Comparison of ENCODE assay signal across 8 cellular contexts in the genomic region with DNA sequence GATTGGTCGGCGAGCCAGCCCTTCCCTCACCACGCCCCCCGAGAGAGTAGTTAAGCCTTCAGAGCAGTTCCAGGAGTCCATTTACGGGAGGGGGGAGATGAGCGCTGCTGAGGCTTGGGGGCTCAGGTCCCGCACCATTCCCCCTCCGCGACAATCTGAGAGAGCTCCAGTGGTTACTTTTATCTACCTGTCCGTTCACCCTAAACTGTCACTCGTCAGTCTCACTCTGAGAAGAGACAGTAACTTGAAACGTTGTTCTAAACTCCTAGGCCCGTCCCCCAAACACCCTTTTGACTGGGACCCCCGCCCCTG. TPM values are rescaled to one million over a fixed set of nuclear protein-coding genes. Genes with fewer than 3 reads are reported as not detected.
A peak's percentile ranks its signal among the peaks of the same experiment; 100 is the strongest.
DNase-seq lines count a peak whose midpoint lies in the region; ATAC-seq and TF ChIP-seq lines count a peak whose summit lies in the region.

No MANE protein-coding gene starts in this region.

- DNase-seq in activated T-cell treated with anti-CD3 and anti-CD28 coated beads, Interleukin-2, amount 50 U/mL, for 4 hours = no peak
- DNase-seq in activated T-cell treated with anti-CD3 and anti-CD28 coated beads for 4 hours (no peak), MM.1S (peak; percentile 85), right atrium auricular region (ENCODE audit: low spot score) (no peak), DMS53 treated with DMSO at 0.1 percent for 48 hours (lab: John Stamatoyannopoulos, UW; ENCODE audit: unreplicated experiment) (no peak), inferior parietal cortex (ENCODE audit: extremely low spot score) (no peak)
- peak; percentile 67 for DNase-seq in activated naive CD4-positive, alpha-beta T cell treated with anti-CD3 and anti-CD28 coated beads, Interleukin-2, amount 50 U/mL, for 16 hours

- H3K36me3 ChIP-seq in MM.1S (replicated peaks; ENCODE audit: insufficient read depth, low read length) (no peaks in the 10 kb centered on the region), right atrium auricular region (no peaks in the 10 kb centered on the region), skeletal muscle satellite cell (ENCODE audit: insufficient read depth, low read length) (no peaks in the 10 kb centered on the region)

- H2AFZ ChIP-seq in MM.1S (ENCODE audit: low read length) = peak overlapping the region; percentile 45

- H3K4me2 ChIP-seq in MM.1S (ENCODE audit: low read depth, low read length) = peak overlapping the region; percentile 90
- peak overlapping the region; percentile 98 for H3K4me2 ChIP-seq in skeletal muscle satellite cell (ENCODE audit: low read length)

- peak in 1 of 2 donors; percentile 47 for ATAC-seq in activated T-cell treated with anti-CD3 and anti-CD28 coated beads, Interleukin-2, amount 50 U/mL, for 4 hours

- no peak for TF ChIP-seq CTCF in MM.1S (IDR thresholded peaks at IDR 0.05; ENCODE audit: low read length)
- TF ChIP-seq CTCF in right atrium auricular region (IDR thresholded peaks at IDR 0.05) = no peak

- H3F3A ChIP-seq in MM.1S (ENCODE audit: insufficient read depth, low read length) = peaks cover 14% of the 10 kb centered on the region; the same call in 1 of the 2 replicates

- no peaks in the 10 kb centered on the region for H3K79me2 ChIP-seq in MM.1S (ENCODE audit: low read length)

- H3K9me2 ChIP-seq in MM.1S (replicated peaks; ENCODE audit: insufficient read depth, low read length) = no peaks in the 10 kb centered on the region

- peaks cover 28% of the 10 kb centered on the region for H3K4me1 Mint-ChIP-seq in activated T-cell treated with anti-CD3 and anti-CD28 coated beads, Interleukin-2, amount 50 U/mL, for 4 hours (ENCODE audit: low read depth)

- no peaks in the 10 kb centered on the region for H4K20me1 ChIP-seq in MM.1S (ENCODE audit: insufficient read depth, low read length)

- H3K9me3 ChIP-seq in MM.1S (replicated peaks; ENCODE audit: insufficient read depth, low read length) (no peaks in the 10 kb centered on the region), right atrium auricular region (no peaks in the 10 kb centered on the region), skeletal muscle satellite cell (replicated peaks; ENCODE audit: low read length) (no peaks in the 10 kb centered on the region)

- H3K9ac ChIP-seq in MM.1S (ENCODE audit: low read length) = peak overlapping the region; percentile 90
- peak overlapping the region; percentile 90 for H3K9ac ChIP-seq in skeletal muscle satellite cell (ENCODE audit: low read depth, low read length)

- peaks cover 16% of the 10 kb centered on the region for H3K36me3 Mint-ChIP-seq in activated T-cell treated with anti-CD3 and anti-CD28 coated beads, Interleukin-2, amount 50 U/mL, for 4 hours (ENCODE audit: insufficient read depth)

- peak overlapping the region; percentile 90 for H3K4me3 Mint-ChIP-seq in activated T-cell treated with anti-CD3 and anti-CD28 coated beads, Interleukin-2, amount 50 U/mL, for 4 hours

- peak overlapping the region; percentile 82 for H3K27ac ChIP-seq in MM.1S (ENCODE audit: low read length)
- peak overlapping the region; percentile 95 to 98 for H3K27ac ChIP-seq in right atrium auricular region

- H3K9me3 Mint-ChIP-seq in activated T-cell treated with anti-CD3 and anti-CD28 coated beads, Interleukin-2, amount 50 U/mL, for 4 hours = no peaks in the 10 kb centered on the region

- H3K4me1 ChIP-seq in MM.1S (ENCODE audit: low read length) (no peaks in the 10 kb centered on the region), right atrium auricular region (peaks cover 0 to 35% of the 10 kb centered on the region in 2 donors), skeletal muscle satellite cell (ENCODE audit: control insufficient read depth, insufficient read depth, low read length) (peaks cover 23% of the 10 kb centered on the region)

- peaks cover 1% of the 10 kb centered on the region for H3K27me3 Mint-ChIP-seq in activated T-cell treated with anti-CD3 and anti-CD28 coated beads, Interleukin-2, amount 50 U/mL, for 4 hours (ENCODE audit: low read depth)

- H3K4me3 ChIP-seq in MM.1S (ENCODE audit: low read length) = peak overlapping the region; percentile 83
- peak overlapping the region; percentile 51 to 77 for H3K4me3 ChIP-seq in right atrium auricular region
- H3K4me3 ChIP-seq in skeletal muscle satellite cell (ENCODE audit: low read length) = peak overlapping the region; percentile 90

- H3K27me3 ChIP-seq in MM.1S (replicated peaks; ENCODE audit: insufficient read depth, low read length) (peaks cover 2% of the 10 kb centered on the region), right atrium auricular region (no peaks in the 10 kb centered on the region), skeletal muscle satellite cell (ENCODE audit: control insufficient read depth, insufficient read depth, low read length) (no peaks in the 10 kb centered on the region)

RNA-seq across cellular contexts. Expression of a gene that starts 2.0 kb away (rescaled TPM):
- total RNA-seq in activated T-cell treated with anti-CD3 and anti-CD28 coated beads, Interleukin-2, amount 50 U/mL, for 4 hours = 10 to 100 TPM; 10.5 to 13.4 (median 13.2) TPM
- 10 to 100 TPM; 17.8 to 19.7 TPM for total RNA-seq in right atrium auricular region
- total RNA-seq in skeletal muscle satellite cell (2012; rRNA removed) = 0.66 and 1.0 TPM in 2 replicates

RNA-seq across cellular contexts. Expression of a gene that starts 27.1 kb away (rescaled TPM):
- total RNA-seq in activated T-cell treated with anti-CD3 and anti-CD28 coated beads, Interleukin-2, amount 50 U/mL, for 4 hours = 1 to 10 TPM in 2 of 3 donors, under 1 TPM in 1; 0.83 to 1.5 (median 1.5) TPM
- total RNA-seq in right atrium auricular region = 10 to 100 TPM; 22.8 to 24.0 TPM
- total RNA-seq in skeletal muscle satellite cell (2012; rRNA removed) = 5.1 and 5.7 TPM in 2 replicates

RNA-seq across cellular contexts. Expression of a gene that starts 28.5 kb away (rescaled TPM):
- 1 to 10 TPM; 1.1 to 1.4 (median 1.3) TPM for total RNA-seq in activated T-cell treated with anti-CD3 and anti-CD28 coated beads, Interleukin-2, amount 50 U/mL, for 4 hours
- total RNA-seq in right atrium auricular region = 1 to 10 TPM in 1 of 2 donors, not detected in 1; 1.8 TPM
- total RNA-seq in skeletal muscle satellite cell (2012; rRNA removed) = 1.3 and 1.8 TPM in 2 replicates

RNA-seq across cellular contexts. Expression of a gene that starts 37.5 kb away (rescaled TPM):
- total RNA-seq in activated T-cell treated with anti-CD3 and anti-CD28 coated beads, Interleukin-2, amount 50 U/mL, for 4 hours = 100 to 1,000 TPM; 135 to 164 (median 157) TPM
- total RNA-seq in right atrium auricular region = 10 to 100 TPM; 61.4 to 61.7 TPM
- total RNA-seq in skeletal muscle satellite cell (2012; rRNA removed) = 81.9 and 97.9 TPM in 2 replicates

RNA-seq across cellular contexts. Expression of a gene that starts 46.1 kb away (rescaled TPM):
- total RNA-seq in activated T-cell treated with anti-CD3 and anti-CD28 coated beads, Interleukin-2, amount 50 U/mL, for 4 hours = 10 to 100 TPM; 68.0 to 86.2 (median 85.7) TPM
- 100 to 1,000 TPM; 110 to 126 TPM for total RNA-seq in right atrium auricular region
- 167 and 201 TPM in 2 replicates for total RNA-seq in skeletal muscle satellite cell (2012; rRNA removed)

Comparison
In these comparisons a context has a peak if more than half of its experiments do, and no peak if none do; other contexts are left out.
1. DNase-seq: peak in MM.1S (single experiment) and activated naive CD4-positive, alpha-beta T cell treated with anti-CD3 and anti-CD28 coated beads, Interleukin-2, amount 50 U/mL, for 16 hours (single experiment); none in activated T-cell treated with anti-CD3 and anti-CD28 coated beads, Interleukin-2, amount 50 U/mL, for 4 hours (single experiment), activated T-cell treated with anti-CD3 and anti-CD28 coated beads for 4 hours (single experiment), right atrium auricular region (single experiment), DMS53 treated with DMSO at 0.1 percent for 48 hours (single experiment) and inferior parietal cortex (single experiment).
2. RNA of a gene that starts 27.1 kb away (total RNA-seq): 22.8 to 24.0 TPM in right atrium auricular region; 0.83 to 1.5 TPM in activated T-cell treated with anti-CD3 and anti-CD28 coated beads, Interleukin-2, amount 50 U/mL, for 4 hours; every median in the first group is over 4 times any median in the second.
3. Peak in every context shown above with its lines, with median percentiles within 50 percentile points of each other: H3K4me3 ChIP-seq.